ENCODE assay signal across 16 cellular contexts in genomic region chr21:38970765-38971164, GRCh38.
DNase-seq lines count a peak whose midpoint lies in the region; ATAC-seq and TF ChIP-seq lines count a peak whose summit lies in the region.
"Had no signal": no experiment of that assay in that cellular context is flagged by ENCODE, and none has a peak within 500 bp of the region (broad histone marks: within the 10 kb centered on the region; RNA-seq: fewer than 3 reads in every experiment).

No MANE protein-coding gene starts in this region.

- 85% methylated on average over 3 of the region's 3 CpGs for WGBS in liver
- 69% methylated on average over 3 of the region's 3 CpGs for WGBS in right lobe of liver (ENCODE audit: insufficient coverage, low coverage, low lambda C conversion rate, missing lambda C conversion rate)
- WGBS in heart left ventricle, 4 donors: 59 to 80% (median 70%) methylated on average over 3 of the region's 3 CpGs

- TF ChIP-seq POLR2A in right lobe of liver (IDR thresholded peaks at IDR 0.05) (no peak), heart left ventricle (IDR thresholded peaks at IDR 0.05) (no peak)

- H3K4me1 ChIP-seq in liver (ENCODE audit: control insufficient read depth in 4 of 4, insufficient read depth in 4 of 4, low read length in 3 of 4): peaks cover 0 to 5% (median 3%) of the 10 kb centered on the region in 4 donors
- H3K4me1 ChIP-seq in right lobe of liver: peaks cover 0 to 4% (median under 1%) of the 10 kb centered on the region in 4 donors
- H3K4me1 ChIP-seq in heart left ventricle: no peaks in the 10 kb centered on the region
- H3K4me1 ChIP-seq: HAP-1 had no signal

- TF ChIP-seq CTCF in liver (IDR thresholded peaks at IDR 0.05; ENCODE audit: low read depth, low read length, missing input control) (no peak), right lobe of liver (IDR thresholded peaks at IDR 0.05) (no peak), heart left ventricle (IDR thresholded peaks at IDR 0.05) (no peak)

- DNase-seq in right lobe of liver (no peak), dermis microvascular lymphatic vessel endothelial cell (ENCODE audit: low read depth in 2 of 2) (peak; percentile 17 to 35), lung microvascular endothelial cell (ENCODE audit: low read depth in 2 of 2) (peak; percentile 29 to 57), heart left ventricle (no peak), HCEC 1CT (no peak)
- no peak for DNase-seq in stimulated activated naive CD4-positive, alpha-beta T cell (lab: John Stamatoyannopoulos, UW)
- DNase-seq: AML-193; Calu3; CD8-positive, alpha-beta T cell; DMS53 had no signal

- H3K9me3 ChIP-seq in liver (ENCODE audit: control insufficient read depth in 4 of 4, low read length in 3 of 4) (no peaks in the 10 kb centered on the region), right lobe of liver (no peaks in the 10 kb centered on the region), heart left ventricle (no peaks in the 10 kb centered on the region)
- H3K9me3 ChIP-seq: A549, HAP-1 had no signal

- intact Hi-C loops in right lobe of liver (cut with DNase I) (no loop called here), heart left ventricle (cut with DNase I) (no loop called here)

- no peak for TF ChIP-seq RAD21 in liver (IDR thresholded peaks at IDR 0.05)

- H3K36me3 ChIP-seq in liver (ENCODE audit: control insufficient read depth in 4 of 4, insufficient read depth in 3 of 4, low read depth in 1 of 4, low read length in 3 of 4): no peaks in the 10 kb centered on the region
- no peaks in the 10 kb centered on the region for H3K36me3 ChIP-seq in right lobe of liver
- no peaks in the 10 kb centered on the region for H3K36me3 ChIP-seq in heart left ventricle
- H3K36me3 ChIP-seq: HAP-1 had no signal

- no peak overlapping the region for H3K27ac ChIP-seq in liver (ENCODE audit: low read depth in 1 of 2, low read length in 2 of 2)
- no peak overlapping the region for H3K27ac ChIP-seq in right lobe of liver
- no peak overlapping the region for H3K27ac ChIP-seq in heart left ventricle
- H3K27ac ChIP-seq: 22Rv1, A549, HL-60 had no signal

- ATAC-seq in right lobe of liver (no peak), HG03095 (IDR thresholded peaks at IDR 0.05; ENCODE audit: unreplicated experiment) (no peak), heart left ventricle (no peak)
- ATAC-seq: A549; CD8-positive, alpha-beta T cell had no signal

- H3K27me3 ChIP-seq in liver (ENCODE audit: control insufficient read depth in 4 of 4, insufficient read depth in 4 of 4, low read length in 3 of 4): no peaks in the 10 kb centered on the region
- no peaks in the 10 kb centered on the region for H3K27me3 ChIP-seq in right lobe of liver
- no peaks in the 10 kb centered on the region for H3K27me3 ChIP-seq in heart left ventricle

- H3K9ac ChIP-seq in liver (ENCODE audit: low read depth in 1 of 2, low read length in 2 of 2): no peak overlapping the region

- no peak overlapping the region for H3K4me3 ChIP-seq in liver (ENCODE audit: low read depth in 1 of 3, low read length in 3 of 3)
- H3K4me3 ChIP-seq in right lobe of liver: no peak overlapping the region
- no peak overlapping the region for H3K4me3 ChIP-seq in heart left ventricle
- H3K4me3 ChIP-seq: A549, HAP-1 had no signal

TF ChIP-seq in liver, 16 proteins besides CTCF, POLR2A, EP300 and RAD21:
- peak; percentile 66 for TF ChIP-seq NR2F2 (IDR thresholded peaks at IDR 0.05)
- TF ChIP-seq HNF4G (IDR thresholded peaks at IDR 0.05): no peak
- TF ChIP-seq FOXA2 (IDR thresholded peaks at IDR 0.05): no peak
- no peak for TF ChIP-seq TAF1 (conservative IDR thresholded peaks at IDR 0.05)
- no peak for TF ChIP-seq MAX (IDR thresholded peaks at IDR 0.05)
- no peak for TF ChIP-seq JUND (IDR thresholded peaks at IDR 0.05)

Comparison
In these comparisons a context has a peak if more than half of its experiments do, and no peak if none do; other contexts are left out.
1. DNase-seq: peak in dermis microvascular lymphatic vessel endothelial cell (2 of 2) and lung microvascular endothelial cell (2 of 2); none in right lobe of liver (0 of 3), heart left ventricle (0 of 5), stimulated activated naive CD4-positive, alpha-beta T cell (0 of 6) and HCEC 1CT (single experiment).